18 cellular contexts compared by ENCODE assay signal in genomic region chr14:95468416-95469133, GRCh38. TPM values are rescaled to one million over a fixed set of nuclear protein-coding genes. Genes with fewer than 3 reads are reported as not detected.
DNase-seq lines count a peak whose midpoint lies in the region; ATAC-seq and TF ChIP-seq lines count a peak whose summit lies in the region.
"Had no signal": no experiment of that assay in that cellular context is flagged by ENCODE, and none has a peak within 500 bp of the region (broad histone marks: within the 10 kb centered on the region; RNA-seq: fewer than 3 reads in every experiment).

No MANE protein-coding gene starts in this region.

- no peaks in the 10 kb centered on the region for H3K9me3 ChIP-seq in CD4-positive, alpha-beta T cell (ENCODE audit: control insufficient read depth, low read length)
- H3K9me3 ChIP-seq: lower lobe of right lung, SJCRH30, vagina had no signal

- intact Hi-C loops in CD4-positive, alpha-beta T cell (cut with DNase I, micrococcal nuclease), result no loop called here

- DNase-seq in CD4-positive, alpha-beta T cell, result no peak
- peak; percentile 70 for DNase-seq in HuH-7.5 (ENCODE audit: low spot score)
- no peak for DNase-seq in effector memory CD8-positive, alpha-beta T cell
- no peak for DNase-seq in naive thymus-derived CD8-positive, alpha-beta T cell
- no peak for DNase-seq in middle frontal gyrus (ENCODE audit: extremely low spot score, low spot score)
- DNase-seq: activated CD8-positive, alpha-beta memory T cell treated with anti-CD3 and anti-CD28 coated beads for 24 hours; DND-41; effector CD8-positive, alpha-beta T cell; H7; lower lobe of right lung; NCI-H1105; NCI-H2227 treated with DMSO at 0.1 percent for 48 hours; SJCRH30 had no signal

- no peaks in the 10 kb centered on the region for H3K27me3 Mint-ChIP-seq in CD4-positive, alpha-beta T cell
- no peaks in the 10 kb centered on the region for H3K27me3 Mint-ChIP-seq in effector memory CD8-positive, alpha-beta T cell
- no peaks in the 10 kb centered on the region for H3K27me3 Mint-ChIP-seq in naive thymus-derived CD8-positive, alpha-beta T cell

- no peak for ATAC-seq in CD4-positive, alpha-beta T cell (ENCODE audit: poor library complexity)
- no peak for ATAC-seq in effector memory CD8-positive, alpha-beta T cell (replicated peaks)
- ATAC-seq in naive thymus-derived CD8-positive, alpha-beta T cell, result no peak
- ATAC-seq in HG02610 (IDR thresholded peaks at IDR 0.05; ENCODE audit: unreplicated experiment), result no peak
- no peak for ATAC-seq in HG02623 (IDR thresholded peaks at IDR 0.05; ENCODE audit: unreplicated experiment)
- ATAC-seq in HG03342 (IDR thresholded peaks at IDR 0.05; ENCODE audit: unreplicated experiment), result no peak
- ATAC-seq: lower lobe of right lung had no signal

- TF ChIP-seq CTCF in CD4-positive, alpha-beta T cell (IDR thresholded peaks at IDR 0.05), result no peak

- no peak overlapping the region for H3K4me3 Mint-ChIP-seq in CD4-positive, alpha-beta T cell
- H3K4me3 Mint-ChIP-seq in effector memory CD8-positive, alpha-beta T cell, result no peak overlapping the region
- peak overlapping the region in 1 of 10 donors; percentile 32 for H3K4me3 Mint-ChIP-seq in naive thymus-derived CD8-positive, alpha-beta T cell
- H3K4me3 Mint-ChIP-seq: brain had no signal

- H3K36me3 Mint-ChIP-seq in CD4-positive, alpha-beta T cell (ENCODE audit: low read depth), result peaks cover 84% of the 10 kb centered on the region
- peaks cover 34% of the 10 kb centered on the region for H3K36me3 Mint-ChIP-seq in effector memory CD8-positive, alpha-beta T cell (ENCODE audit: insufficient read depth)
- H3K36me3 Mint-ChIP-seq in naive thymus-derived CD8-positive, alpha-beta T cell, result peaks cover 4 to 48% (median 24%) of the 10 kb centered on the region in 3 donors
- H3K36me3 Mint-ChIP-seq: brain had no signal

- CTCF ChIA-PET in CD4-positive, alpha-beta T cell (lab: Charles Lee), result no interaction called here

- peaks cover 68% of the 10 kb centered on the region for H3K4me1 Mint-ChIP-seq in CD4-positive, alpha-beta T cell (ENCODE audit: low read depth)
- peaks cover 24 to 36% of the 10 kb centered on the region in 2 donors for H3K4me1 Mint-ChIP-seq in effector memory CD8-positive, alpha-beta T cell (ENCODE audit: low read depth in 2 of 2)
- H3K4me1 Mint-ChIP-seq in naive thymus-derived CD8-positive, alpha-beta T cell, result peaks cover 43 to 84% (median 63%) of the 10 kb centered on the region in 4 donors

- peak overlapping the region; percentile 49 for H3K27ac ChIP-seq in CD4-positive, alpha-beta T cell (ENCODE audit: low read depth, low read length)
- H3K27ac ChIP-seq: lower lobe of right lung, SJCRH30, vagina had no signal

- H3K27me3 ChIP-seq in CD4-positive, alpha-beta T cell (ENCODE audit: control insufficient read depth, insufficient read depth, low read length), result no peaks in the 10 kb centered on the region
- H3K27me3 ChIP-seq: SJCRH30, vagina had no signal

- POLR2A ChIA-PET in CD4-positive, alpha-beta T cell (lab: Charles Lee), result interaction anchor here (0.6 to 1.3 kb wide), 3 partner anchors 21 to 58 kb away, joined by 3 to 4 read pairs (median 3); partner anchors contain the start of gene SYNE3
- POLR2A ChIA-PET in naive thymus-derived CD8-positive, alpha-beta T cell (lab: Charles Lee), result interaction anchor here (19.9 kb wide), 1 partner anchor 51 kb away, joined by 398 read pairs; the partner anchor contains the start of gene SYNE3

- H3K9me3 Mint-ChIP-seq in CD4-positive, alpha-beta T cell, result no peaks in the 10 kb centered on the region
- no peaks in the 10 kb centered on the region for H3K9me3 Mint-ChIP-seq in effector memory CD8-positive, alpha-beta T cell
- H3K9me3 Mint-ChIP-seq in naive thymus-derived CD8-positive, alpha-beta T cell, result no peaks in the 10 kb centered on the region
- H3K9me3 Mint-ChIP-seq: brain had no signal

- peak overlapping the region; percentile 81 for H3K27ac Mint-ChIP-seq in CD4-positive, alpha-beta T cell
- H3K27ac Mint-ChIP-seq in effector memory CD8-positive, alpha-beta T cell, result peak overlapping the region; percentile 36 to 71
- peak overlapping the region; percentile 77 to 100 (median 98) for H3K27ac Mint-ChIP-seq in naive thymus-derived CD8-positive, alpha-beta T cell

RNA-seq across cellular contexts. Expression of gene SYNE3, which starts 47.9 kb away (rescaled TPM):
- 10 to 100 TPM; 29.4 to 31.4 TPM for total RNA-seq in CD4-positive, alpha-beta T cell
- 10 to 100 TPM; 47.1 to 48.2 TPM for total RNA-seq in naive thymus-derived CD8-positive, alpha-beta T cell
- polyA plus RNA-seq in naive thymus-derived CD8-positive, alpha-beta T cell, result 1 to 10 TPM; 2.4 to 4.6 (median 4.5) TPM
